Comparison of ENCODE assay signal across 23 cellular contexts in genomic region chr3:170980399-170980798, GRCh38. TPM values are rescaled to one million over a fixed set of nuclear protein-coding genes. Genes with fewer than 3 reads are reported as not detected.
DNase-seq lines count a peak whose midpoint lies in the region; ATAC-seq, FAIRE-seq and TF ChIP-seq lines count a peak whose summit lies in the region.
"Had no signal": no experiment of that assay in that cellular context is flagged by ENCODE, and none has a peak within 500 bp of the region (broad histone marks: within the 10 kb centered on the region; RNA-seq: fewer than 3 reads in every experiment).

No MANE protein-coding gene starts in this region.

- no peak overlapping the region for H3K4me3 Mint-ChIP-seq in HFFc6
- H3K4me3 Mint-ChIP-seq: CD8-positive, alpha-beta memory T cell had no signal

- 0 out of 2 replicates have a peak, but pooled peaks cover 4% of the 10 kb centered on the region for H3K9me3 Mint-ChIP-seq in HFFc6

- no peaks in the 10 kb centered on the region for H3K36me3 ChIP-seq in bronchial epithelial cell (ENCODE audit: control insufficient read depth, insufficient read depth, low read length)
- H3K36me3 ChIP-seq: BLaER1 treated with 17β-estradiol and CSF1 and Interleukin-3, amounts not matched to agents 10 nM and 100 nM; SJSA1 had no signal

- H3K9me3 ChIP-seq in AG04450 (ENCODE audit: control insufficient read depth, insufficient read depth, low read length), result no peaks in the 10 kb centered on the region
- H3K9me3 ChIP-seq: SJSA1 had no signal

- FAIRE-seq in bronchial epithelial cell (lab: Jason Lieb, UNC), result no peak
- FAIRE-seq in islet of Langerhans (lab: Jason Lieb, UNC), result peak; percentile 38
- FAIRE-seq: GM12892 had no signal

- no peaks in the 10 kb centered on the region; the same call in 1 of the 2 replicates for H3K4me1 Mint-ChIP-seq in HFFc6 (ENCODE audit: low read depth)
- H3K4me1 Mint-ChIP-seq: CD8-positive, alpha-beta memory T cell had no signal

- H3K4me3 ChIP-seq in AG04450 (ENCODE audit: low read depth, low read length), result no peak overlapping the region
- no peak overlapping the region for H3K4me3 ChIP-seq in bronchial epithelial cell (ENCODE audit: low read depth, low read length)
- H3K4me3 ChIP-seq: BLaER1 treated with 17β-estradiol and CSF1 and Interleukin-3, amounts not matched to agents 10 nM and 100 nM; SJSA1 had no signal

- TF ChIP-seq CTCF in AG04450 (IDR thresholded peaks at IDR 0.05; ENCODE audit: low read depth, low read length) (0 out of 2 replicates have a peak, but pooled peaks have one; percentile 12), HFFc6 (IDR thresholded peaks at IDR 0.05) (peak; percentile 56), bronchial epithelial cell (IDR thresholded peaks at IDR 0.05; ENCODE audit: insufficient read depth, low read length, severe bottlenecking) (no peak)

- H3K27me3 Mint-ChIP-seq in HFFc6 (ENCODE audit: insufficient read depth), result peaks cover 4% of the 10 kb centered on the region

- CTCF ChIA-PET in AG04450 (lab: Charles Lee), result no interaction called here

- H3K27me3 ChIP-seq in AG04450 (ENCODE audit: control insufficient read depth, insufficient read depth, low read length) (no peaks in the 10 kb centered on the region), bronchial epithelial cell (ENCODE audit: control insufficient read depth, insufficient read depth, low read length) (no peaks in the 10 kb centered on the region)
- H3K27me3 ChIP-seq: BLaER1 treated with 17β-estradiol and CSF1 and Interleukin-3, amounts not matched to agents 10 nM and 100 nM; SJSA1 had no signal

- H3K27ac Mint-ChIP-seq in HFFc6, result no peak overlapping the region
- H3K27ac Mint-ChIP-seq: CD8-positive, alpha-beta memory T cell had no signal

- H3K36me3 Mint-ChIP-seq in HFFc6 (ENCODE audit: low read depth), result no peaks in the 10 kb centered on the region
- H3K36me3 Mint-ChIP-seq: CD8-positive, alpha-beta memory T cell had no signal

- ATAC-seq in GM18870 (IDR thresholded peaks at IDR 0.05; ENCODE audit: unreplicated experiment) (no peak), GM19324 (IDR thresholded peaks at IDR 0.05; ENCODE audit: low FRiP score, unreplicated experiment) (no peak)

- H3K27ac ChIP-seq in AG04450 (ENCODE audit: low read depth, low read length), result no peak overlapping the region
- H3K27ac ChIP-seq: BLaER1 treated with 17β-estradiol and CSF1 and Interleukin-3, amounts not matched to agents 10 nM and 100 nM; SJSA1 had no signal

- no peak for DNase-seq in AG04450 (ENCODE audit: low read depth, low spot score)
- no peak for DNase-seq in HFFc6
- peak; percentile 17 for DNase-seq in bronchial epithelial cell (ENCODE audit: low read depth)
- no peak for DNase-seq in NCI-H1694 (lab: John Stamatoyannopoulos, UW)
- DNase-seq: CD8-positive, alpha-beta memory T cell; DMS53; EL; H7; KG1; NCI-H1048; NCI-H1436 treated with DMSO at 0.1 percent for 48 hours; NCI-H2029 treated with DMSO at 0.1 percent for 48 hours; NCI-H2171 treated with DMSO at 0.1 percent for 48 hours; NCI-H774; OCI-M1 had no signal

- POLR2A ChIA-PET in AG04450 (lab: Yijun Ruan, JAX), result no interaction called here

RNA-seq across cellular contexts. Expression of gene SLC2A2, which starts 46.1 kb away (rescaled TPM):
- not detected in 2 replicates for polyA plus RNA-seq in AG04450 (2011; rRNA removed)
- polyA minus RNA-seq in AG04450 (2011; rRNA and poly(A)+ RNA removed), result not detected in 2 replicates
- total RNA-seq in HFFc6 (2021; fragmentation: NEBNext Ultra II Directional; extraction: Animal tissue kit (Norgen Biotek cat#: 25700)), result not detected
- not detected in 2 replicates for total RNA-seq in bronchial epithelial cell
- total RNA-seq: A673; CD8-positive, alpha-beta memory T cell; H7; NCI-H460; SJSA1 had no signal
- polyA plus RNA-seq: CD8-positive, alpha-beta memory T cell had no signal
